Comparison of ENCODE assay signal across 27 cellular contexts in genomic region chr15:89225588-89225987, GRCh38. TPM values are rescaled to one million over a fixed set of nuclear protein-coding genes. Genes with fewer than 3 reads are reported as not detected.
DNase-seq lines count a peak whose midpoint lies in the region; ATAC-seq, FAIRE-seq and TF ChIP-seq lines count a peak whose summit lies in the region.
"Had no signal": no experiment of that assay in that cellular context is flagged by ENCODE, and none has a peak within 500 bp of the region (broad histone marks: within the 10 kb centered on the region; RNA-seq: fewer than 3 reads in every experiment).

No MANE protein-coding gene starts in this region.

- H4K20me1 ChIP-seq in K562 (replicated peaks; ENCODE audit: control insufficient read depth, insufficient read depth, low read length), result no peaks in the 10 kb centered on the region
- H4K20me1 ChIP-seq: BLaER1 had no signal

- in situ Hi-C loops in K562 (cut with MboI), result no loop called here

- TF ChIP-seq CTCF in A549 (IDR thresholded peaks at IDR 0.05), result no peak
- TF ChIP-seq CTCF in HEK293 (tag by site-specific recombination; IDR thresholded peaks at IDR 0.05), result no peak
- TF ChIP-seq CTCF in K562 (IDR thresholded peaks at IDR 0.05 in 2 of 3, conservative IDR thresholded peaks at IDR 0.05 in 1 of 3; ENCODE audit: insufficient read depth in 2 of 3, low read depth in 1 of 3, low read length in 3 of 3), result no peak
- no peak for TF ChIP-seq CTCF in testis (IDR thresholded peaks at IDR 0.05)
- no peak for TF ChIP-seq CTCF in CD8-positive, alpha-beta T cell (IDR thresholded peaks at IDR 0.05)

- H3K27ac Mint-ChIP-seq in effector memory CD8-positive, alpha-beta T cell, result no peak overlapping the region
- no peak overlapping the region for H3K27ac Mint-ChIP-seq in CD8-positive, alpha-beta T cell
- H3K27ac Mint-ChIP-seq: CD14-positive monocyte; CD4-positive, alpha-beta memory T cell; CD4-positive, CD25-positive, alpha-beta regulatory T cell had no signal

- no peak overlapping the region; the same call in 1 of the 2 replicates for H2AFZ ChIP-seq in K562 (ENCODE audit: low read depth, low read length)

- no peaks in the 10 kb centered on the region for H3K79me2 ChIP-seq in K562 (ENCODE audit: control insufficient read depth, insufficient read depth, low read length)

- no peaks in the 10 kb centered on the region for H3K4me1 Mint-ChIP-seq in effector memory CD8-positive, alpha-beta T cell (ENCODE audit: low read depth in 2 of 2)
- H3K4me1 Mint-ChIP-seq in CD8-positive, alpha-beta T cell (ENCODE audit: low read depth), result no peaks in the 10 kb centered on the region
- H3K4me1 Mint-ChIP-seq: CD14-positive monocyte; CD4-positive, alpha-beta memory T cell; CD4-positive, CD25-positive, alpha-beta regulatory T cell had no signal

- H3K36me3 ChIP-seq in HEK293 (ENCODE audit: control insufficient read depth in 2 of 2, insufficient read depth in 1 of 2, low read length in 2 of 2), result no peaks in the 10 kb centered on the region
- H3K36me3 ChIP-seq in K562 (ENCODE audit: control insufficient read depth, insufficient read depth, low read length), result no peaks in the 10 kb centered on the region
- no peaks in the 10 kb centered on the region for H3K36me3 ChIP-seq in testis (ENCODE audit: low read depth, missing control alignments)
- no peaks in the 10 kb centered on the region for H3K36me3 ChIP-seq in CD8-positive, alpha-beta T cell (ENCODE audit: insufficient read depth, low read length)
- H3K36me3 ChIP-seq: BE2C, BLaER1 had no signal

- no peaks in the 10 kb centered on the region for H3K36me3 Mint-ChIP-seq in effector memory CD8-positive, alpha-beta T cell (ENCODE audit: insufficient read depth)
- no peaks in the 10 kb centered on the region for H3K36me3 Mint-ChIP-seq in CD8-positive, alpha-beta T cell
- H3K36me3 Mint-ChIP-seq: CD14-positive monocyte; CD4-positive, alpha-beta memory T cell; CD4-positive, CD25-positive, alpha-beta regulatory T cell had no signal

- no peak for ATAC-seq in A549
- ATAC-seq in K562, result no peak
- ATAC-seq in effector memory CD8-positive, alpha-beta T cell (replicated peaks), result no peak
- ATAC-seq in CD8-positive, alpha-beta T cell, result no peak

- H3K4me2 ChIP-seq in A549, result no peak overlapping the region
- H3K4me2 ChIP-seq in K562 (ENCODE audit: insufficient read depth, low read length), result peak overlapping the region; percentile 55; the same call in 1 of the 2 replicates
- H3K4me2 ChIP-seq: BLaER1 had no signal

- H3K4me3 ChIP-seq in A549 (no peak overlapping the region), HEK293 (ENCODE audit: low read depth, low read length) (no peak overlapping the region), K562 (no peak overlapping the region), testis (no peak overlapping the region)
- no peak overlapping the region for H3K4me3 ChIP-seq in CD8-positive, alpha-beta T cell (ENCODE audit: low read depth, low read length)
- H3K4me3 ChIP-seq: BLaER1 had no signal

- no peak overlapping the region for H3K4me3 Mint-ChIP-seq in effector memory CD8-positive, alpha-beta T cell
- H3K4me3 Mint-ChIP-seq in CD8-positive, alpha-beta T cell, result no peak overlapping the region
- H3K4me3 Mint-ChIP-seq: CD14-positive monocyte; CD4-positive, alpha-beta memory T cell; CD4-positive, CD25-positive, alpha-beta regulatory T cell had no signal

- FAIRE-seq in A549 (lab: Jason Lieb, UNC) (no peak), K562 (lab: Jason Lieb, UNC) (no peak)
- FAIRE-seq: G401.6, GM12891, GM19239 had no signal

- H3K9ac ChIP-seq in K562 (ENCODE audit: insufficient read depth in 1 of 2, low read depth in 2 of 2, low read length in 2 of 2), result peak overlapping the region in 1 of 2 experiments; percentile 39; a peak in 1 of 4 replicates
- H3K9ac ChIP-seq: BLaER1 had no signal

- no peaks in the 10 kb centered on the region for H3K9me3 Mint-ChIP-seq in effector memory CD8-positive, alpha-beta T cell
- H3K9me3 Mint-ChIP-seq in CD8-positive, alpha-beta T cell, result no peaks in the 10 kb centered on the region
- H3K9me3 Mint-ChIP-seq: CD14-positive monocyte; CD4-positive, CD25-positive, alpha-beta regulatory T cell had no signal

- H3K9me1 ChIP-seq in K562 (ENCODE audit: control insufficient read depth, insufficient read depth, low read length), result no peaks in the 10 kb centered on the region

- H3K9me3 ChIP-seq in A549 (no peaks in the 10 kb centered on the region), HEK293 (ENCODE audit: control insufficient read depth, insufficient read depth, low read depth, low read length) (no peaks in the 10 kb centered on the region), K562 (replicated peaks; ENCODE audit: control insufficient read depth, insufficient read depth, low read depth, low read length) (no peaks in the 10 kb centered on the region), testis (no peaks in the 10 kb centered on the region)
- H3K9me3 ChIP-seq in CD8-positive, alpha-beta T cell (ENCODE audit: low read length), result no peaks in the 10 kb centered on the region
- H3K9me3 ChIP-seq: BE2C, BLaER1, Caco-2 had no signal

- H3K4me1 ChIP-seq in A549, result no peaks in the 10 kb centered on the region
- H3K4me1 ChIP-seq in HEK293 (ENCODE audit: control insufficient read depth, insufficient read depth, low read length), result no peaks in the 10 kb centered on the region
- H3K4me1 ChIP-seq in K562 (replicated peaks in 1 of 2; ENCODE audit: control insufficient read depth in 2 of 2, insufficient read depth in 2 of 2, low read length in 2 of 2), result peaks cover 16 to 18% of the 10 kb centered on the region in 2 experiments; a peak in 4 of 5 replicates
- peaks cover 20% of the 10 kb centered on the region for H3K4me1 ChIP-seq in testis
- no peaks in the 10 kb centered on the region for H3K4me1 ChIP-seq in CD8-positive, alpha-beta T cell (ENCODE audit: insufficient read depth, low read length)
- H3K4me1 ChIP-seq: BE2C, Caco-2 had no signal

- POLR2A ChIA-PET in A549 (lab: Yijun Ruan, JAX) (no interaction called here), HEK293 (lab: Yijun Ruan, JAX) (no interaction called here), K562 (lab: Yijun Ruan, JAX) (interaction anchor here (0.7 kb wide), 2 partner anchors 168 to 1592 kb away, joined by 3 read pairs; no protein-coding TSS in a partner anchor)
- POLR2A ChIA-PET in CD8-positive, alpha-beta T cell (lab: Charles Lee), result no interaction called here

- H3K27ac ChIP-seq in A549, result no peak overlapping the region
- no peak overlapping the region for H3K27ac ChIP-seq in HEK293 (ENCODE audit: extremely low read depth, low read depth, low read length)
- H3K27ac ChIP-seq in K562 (ENCODE audit: extremely low read depth, low read depth, low read length), result no peak overlapping the region
- H3K27ac ChIP-seq in testis, result peak overlapping the region; percentile 31 to 76
- no peak overlapping the region for H3K27ac ChIP-seq in CD8-positive, alpha-beta T cell (ENCODE audit: low read depth, low read length)
- H3K27ac ChIP-seq: 22Rv1, BLaER1 had no signal

- no peak for TF ChIP-seq EP300 in A549 (IDR thresholded peaks at IDR 0.05)
- no peak for TF ChIP-seq EP300 in K562 (IDR thresholded peaks at IDR 0.05; ENCODE audit: low read length)

- BruUV-seq in K562 (replicated peaks; lab: Mats Ljungman, UMichigan), result no TSS peak

- CTCF ChIA-PET in A549 (lab: Yijun Ruan, JAX) (interaction anchor here (1.1 to 6.5 kb wide), 5 partner anchors 8 to 168 kb away, joined by 3 to 70 read pairs (median 3); no protein-coding TSS in a partner anchor), HEK293 (lab: Yijun Ruan, JAX) (interaction anchor here (1.2 kb wide), 1 partner anchor 19 kb away, joined by 4 read pairs; no protein-coding TSS in a partner anchor), K562 (lab: Yijun Ruan, JAX; ENCODE audit: low intra/inter-chr PET ratio) (no interaction called here)
- CTCF ChIA-PET in CD8-positive, alpha-beta T cell (lab: Charles Lee), result interaction anchor here (1.3 to 5.1 kb wide), 3 partner anchors 11 to 19 kb away, joined by 3 to 25 read pairs (median 3); no protein-coding TSS in a partner anchor

- TF ChIP-seq RAD21 in A549 (conservative IDR thresholded peaks at IDR 0.05 in 1 of 2, IDR thresholded peaks at IDR 0.05 in 1 of 2) (no peak), K562 (CRISPR knock-in tag; conservative IDR thresholded peaks at IDR 0.05 in 1 of 2, IDR thresholded peaks at IDR 0.05 in 1 of 2) (no peak)

- H3K27me3 Mint-ChIP-seq in effector memory CD8-positive, alpha-beta T cell, result peaks cover 10 to 42% of the 10 kb centered on the region in 2 donors
- H3K27me3 Mint-ChIP-seq in CD8-positive, alpha-beta T cell (ENCODE audit: low read depth), result no peaks in the 10 kb centered on the region

- no peaks in the 10 kb centered on the region for H3K27me3 ChIP-seq in K562 (ENCODE audit: control insufficient read depth in 2 of 2, insufficient read depth in 2 of 2, low read length in 2 of 2)
- H3K27me3 ChIP-seq in testis, result no peaks in the 10 kb centered on the region
- no peaks in the 10 kb centered on the region for H3K27me3 ChIP-seq in CD8-positive, alpha-beta T cell (ENCODE audit: insufficient read depth, low read length)
- H3K27me3 ChIP-seq: BE2C, BLaER1 had no signal

- intact Hi-C loops in K562 (cut with micrococcal nuclease), result no loop called here
- intact Hi-C loops in testis (cut with DNase I; ENCODE audit: low total_unique reads), result no loop called here
- intact Hi-C loops in CD8-positive, alpha-beta T cell (cut with DNase I, micrococcal nuclease), result no loop called here

- 76% methylated on average over 5 of the region's 5 CpGs for WGBS in A549 (ENCODE audit: missing lambda C conversion rate)
- 73% methylated on average over 5 of the region's 5 CpGs for WGBS in K562 (ENCODE audit: insufficient coverage, low coverage, missing lambda C conversion rate)
- WGBS in testis, 2 donors, result 95 to 96% methylated on average over 5 of the region's 5 CpGs

- no peak for TF ChIP-seq POLR2A in A549 (IDR thresholded peaks at IDR 0.05; ENCODE audit: low read length)
- no peak for TF ChIP-seq POLR2A in K562 (conservative IDR thresholded peaks at IDR 0.05)
- no peak for TF ChIP-seq POLR2A in testis (IDR thresholded peaks at IDR 0.05)

- no peak for DNase-seq in A549 (ENCODE audit: low read depth in 1 of 2, low spot score in 1 of 2)
- DNase-seq in K562 (ENCODE audit: extremely low read depth in 1 of 4, low spot score in 3 of 4), result no peak
- DNase-seq in testis, result no peak
- no peak for DNase-seq in effector memory CD8-positive, alpha-beta T cell
- DNase-seq in HCEC 1CT, result no peak
- DNase-seq in CD8-positive, alpha-beta T cell, result no peak
- DNase-seq: ACHN; BE2C; C1 segment of cervical spinal cord; Caco-2; Calu3; CD4-positive, alpha-beta memory T cell; CD4-positive, CD25-positive, alpha-beta regulatory T cell; DMS 273 treated with DMSO at 0.1 percent for 48 hours; DMS153; DMS79 treated with DMSO at 0.1 percent for 48 hours; GF-D8 had no signal

RNA-seq across cellular contexts. Expression of gene RLBP1, which starts 4.2 kb away (rescaled TPM):
- polyA plus RNA-seq in A549 (2011; rRNA removed) (not detected in 2 replicates), A549 (2017; fragmentation: RNase III; extraction: RNeasy Plus Mini Kit Qiagen cat#74134 plus additional on column Dnase treatment) (not detected in 3 replicates), K562 (2011; rRNA removed) (not detected in 2 replicates), K562 (2014; fragmentation: Illumina TruSeq; extraction: Trizol) (not detected in 2 replicates), K562 (2014; fragmentation: Nextera tagmentation; extraction: Ambion mirVana) (not detected), K562 (2014; rRNA removed) (not detected in 2 replicates), testis (ENCODE audit: insufficient read depth, low read depth, low replicate concordance) (1.1 TPM)
- not detected in 2 replicates for polyA plus RNA-seq in A549 (2012; cell fraction: cytosol; rRNA removed)
- polyA plus RNA-seq in A549 (2012; cell fraction: nucleus; rRNA removed), result not detected in 2 replicates
- not detected in 2 replicates for polyA minus RNA-seq in A549 (2011; rRNA and poly(A)+ RNA removed)
- total RNA-seq in K562 (2011; cell fraction: chromatin; rRNA removed; ENCODE audit: low replicate concordance), result not detected in 2 replicates
- total RNA-seq in K562 (2011; cell fraction: nucleolus; rRNA removed), result not detected in 2 replicates
- not detected in 2 replicates for total RNA-seq in K562 (2011; cell fraction: nucleoplasm; rRNA removed)
- total RNA-seq in K562 (2014; rRNA removed) (0.05 TPM in 1 of 2 replicates, not detected in the other), K562 (2014; rRNA removed; fragmentation: Illumina TruSeq; extraction: Trizol) (not detected in 2 replicates), K562 (2015; rRNA removed; fragmentation: Illumina TruSeq; extraction: Trizol) (not detected in 2 replicates), K562 (2021) (not detected in 2 replicates), testis (under 1 TPM; 0.31 to 0.93 TPM)
- not detected in 2 replicates for polyA plus RNA-seq in K562 (2011; cell fraction: cytosol; rRNA removed)
- not detected in 2 replicates for polyA plus RNA-seq in K562 (2011; cell fraction: nucleus; rRNA removed)
- 0.13 and 0.57 TPM in 2 replicates for polyA plus RNA-seq in K562 (2012)
- not detected in 2 replicates for polyA minus RNA-seq in K562 (2011; rRNA and poly(A)+ RNA removed)
- polyA minus RNA-seq in K562 (2011; cell fraction: cytosol; rRNA and poly(A)+ RNA removed), result not detected in 2 replicates
- not detected in 2 replicates for polyA minus RNA-seq in K562 (2011; cell fraction: nucleus; rRNA and poly(A)+ RNA removed)
- total RNA-seq in CD8-positive, alpha-beta T cell, result not detected
- total RNA-seq: A172; A673; Caco-2; Calu3; CD4-positive, alpha-beta memory T cell; CD4-positive, CD25-positive, alpha-beta regulatory T cell had no signal
- polyA plus RNA-seq: AG04450; CD14-positive monocyte; CD4-positive, alpha-beta memory T cell; CD4-positive, CD25-positive, alpha-beta regulatory T cell had no signal

RNA-seq across cellular contexts. Expression of gene FANCI, which starts 18.2 kb away (rescaled TPM):
- polyA plus RNA-seq in A549 (2011; rRNA removed), result 97.3 and 123 TPM in 2 replicates
- 29.5 and 32.1 TPM in 2 replicates for polyA plus RNA-seq in A549 (2012; cell fraction: cytosol; rRNA removed)
- 33.1 and 46.9 TPM in 2 replicates for polyA plus RNA-seq in A549 (2012; cell fraction: nucleus; rRNA removed)
- 96.1 to 101 TPM (median 96.6 TPM) in 3 replicates for polyA plus RNA-seq in A549 (2017; fragmentation: RNase III; extraction: RNeasy Plus Mini Kit Qiagen cat#74134 plus additional on column Dnase treatment)
- 50.8 and 56.7 TPM in 2 replicates for polyA minus RNA-seq in A549 (2011; rRNA and poly(A)+ RNA removed)
- total RNA-seq in K562 (2011; cell fraction: chromatin; rRNA removed; ENCODE audit: low replicate concordance), result 200 and 563 TPM in 2 replicates
- 88.4 and 105 TPM in 2 replicates for total RNA-seq in K562 (2011; cell fraction: nucleolus; rRNA removed)
- total RNA-seq in K562 (2011; cell fraction: nucleoplasm; rRNA removed), result 165 and 199 TPM in 2 replicates
- 72.1 and 75.0 TPM in 2 replicates for total RNA-seq in K562 (2014; rRNA removed)
- total RNA-seq in K562 (2014; rRNA removed; fragmentation: Illumina TruSeq; extraction: Trizol), result 148 and 174 TPM in 2 replicates
- total RNA-seq in K562 (2015; rRNA removed; fragmentation: Illumina TruSeq; extraction: Trizol), result 114 and 117 TPM in 2 replicates
- total RNA-seq in K562 (2021), result 148 and 150 TPM in 2 replicates
- 136 and 165 TPM in 2 replicates for polyA plus RNA-seq in K562 (2011; rRNA removed)
- 29.1 and 43.5 TPM in 2 replicates for polyA plus RNA-seq in K562 (2011; cell fraction: cytosol; rRNA removed)
- polyA plus RNA-seq in K562 (2011; cell fraction: nucleus; rRNA removed), result 140 and 157 TPM in 2 replicates
- 98.0 and 135 TPM in 2 replicates for polyA plus RNA-seq in K562 (2012)
- 107 and 118 TPM in 2 replicates for polyA plus RNA-seq in K562 (2014; fragmentation: Illumina TruSeq; extraction: Trizol)
- 100 to 1,000 TPM in 1 of 2 experiments, 10 to 100 TPM in 1; 76.0 to 137 TPM for polyA plus RNA-seq in K562 (2014; fragmentation: Nextera tagmentation; extraction: Ambion mirVana)
- 107 and 131 TPM in 2 replicates for polyA plus RNA-seq in K562 (2014; rRNA removed)
- 189 and 196 TPM in 2 replicates for polyA minus RNA-seq in K562 (2011; rRNA and poly(A)+ RNA removed)
- 54.4 and 75.7 TPM in 2 replicates for polyA minus RNA-seq in K562 (2011; cell fraction: cytosol; rRNA and poly(A)+ RNA removed)
- polyA minus RNA-seq in K562 (2011; cell fraction: nucleus; rRNA and poly(A)+ RNA removed), result 92.8 and 184 TPM in 2 replicates
- 10 to 100 TPM; 45.0 to 63.6 TPM for total RNA-seq in testis
- polyA plus RNA-seq in testis (ENCODE audit: insufficient read depth, low read depth, low replicate concordance), result 56.0 TPM
- 1 to 10 TPM; 5.1 to 6.3 TPM for total RNA-seq in CD8-positive, alpha-beta T cell

Comparison
In these comparisons a context has a peak if more than half of its experiments do, and no peak if none do; other contexts are left out.
1. H3K27ac ChIP-seq: peak in testis (2 of 2); none in A549 (0 of 2), HEK293 (single experiment), K562 (single experiment) and CD8-positive, alpha-beta T cell (single experiment).
2. RNA of gene FANCI, which starts 18.2 kb away (total RNA-seq): 72.1 to 563 TPM in K562 and 45.0 to 63.6 TPM in testis; 5.1 to 6.3 TPM in CD8-positive, alpha-beta T cell; every median in the first group is over 4 times any median in the second.